8 cellular contexts compared by ENCODE assay signal in genomic region chr2:60551241-60552095, GRCh38. TPM values are rescaled to one million over a fixed set of nuclear protein-coding genes. Genes with fewer than 3 reads are reported as not detected.
DNase-seq lines count a peak whose midpoint lies in the region; ATAC-seq and TF ChIP-seq lines count a peak whose summit lies in the region.

No MANE protein-coding gene starts in this region.

- H3K27me3 Mint-ChIP-seq in activated T-cell treated with anti-CD3 and anti-CD28 coated beads, Interleukin-2, amount 50 U/mL, for 72 hours (ENCODE audit: low read depth), result peaks cover 64% of the 10 kb centered on the region

- peaks cover 15% of the 10 kb centered on the region; the same call in 1 of the 2 replicates for H4K20me1 ChIP-seq in DND-41 (ENCODE audit: insufficient read depth, low read length)

- peak overlapping the region; percentile 68 for H2AFZ ChIP-seq in DND-41 (ENCODE audit: low read depth, low read length)

- no peaks in the 10 kb centered on the region for H3K9me3 Mint-ChIP-seq in activated T-cell treated with anti-CD3 and anti-CD28 coated beads, Interleukin-2, amount 50 U/mL, for 72 hours

- H3K9ac ChIP-seq in DND-41 (ENCODE audit: low read depth, low read length), result peak overlapping the region; percentile 89

- H3K4me1 ChIP-seq in DND-41 (ENCODE audit: insufficient read depth, low read length) (peaks cover 68% of the 10 kb centered on the region), left ventricle myocardium inferior (peaks cover 72% of the 10 kb centered on the region)

- H3K79me2 ChIP-seq in DND-41 (ENCODE audit: insufficient read depth, low read length), result peaks cover 75% of the 10 kb centered on the region

- H3K4me3 ChIP-seq in DND-41 (ENCODE audit: low read depth in 1 of 2, low read length in 2 of 2) (peak overlapping the region; percentile 38 to 78; a peak in 3 of 4 replicates), left ventricle myocardium inferior (peak overlapping the region; percentile 73), skeletal muscle cell (ENCODE audit: low read depth, low read length) (peak overlapping the region; percentile 69)

- peaks cover 10% of the 10 kb centered on the region for H3K36me3 ChIP-seq in DND-41 (ENCODE audit: insufficient read depth, low read length)
- H3K36me3 ChIP-seq in left ventricle myocardium inferior, result no peaks in the 10 kb centered on the region

- in situ Hi-C loops in KBM-7 (cut with MboI; ENCODE audit: low pct_unique_long_range_greater_than_20kb, low sequenced_read_pairs), result no loop called here

- H3K27me3 ChIP-seq in DND-41 (ENCODE audit: insufficient read depth, low read length, poor library complexity) (peaks cover 70% of the 10 kb centered on the region), left ventricle myocardium inferior (ENCODE audit: low read depth) (peaks cover 99% of the 10 kb centered on the region)

- TF ChIP-seq CTCF in DND-41 (IDR thresholded peaks at IDR 0.05; ENCODE audit: borderline replicate concordance, extremely low read depth, low read length, poor library complexity, severe bottlenecking) (no peak), left ventricle myocardium inferior (IDR thresholded peaks at IDR 0.05; ENCODE audit: borderline replicate concordance) (no peak)

- no peak overlapping the region for H3K27ac Mint-ChIP-seq in activated T-cell treated with anti-CD3 and anti-CD28 coated beads, Interleukin-2, amount 50 U/mL, for 72 hours

- peak overlapping the region; percentile 92 for H3K4me2 ChIP-seq in DND-41 (ENCODE audit: insufficient read depth, low read length)

- H3K36me3 Mint-ChIP-seq in activated T-cell treated with anti-CD3 and anti-CD28 coated beads, Interleukin-2, amount 50 U/mL, for 72 hours (ENCODE audit: insufficient read depth in 2 of 2), result peaks cover 2% of the 10 kb centered on the region in 2 donors

- DNase-seq in DND-41 (peak; percentile 57), KBM-7 (peak; percentile 59), left ventricle myocardium inferior (no peak), skeletal muscle cell (ENCODE audit: low read depth) (no peak)
- no peak for DNase-seq in activated T-cell treated with anti-CD3 and anti-CD28 coated beads, Interleukin-2, amount 50 U/mL, for 72 hours

- peak; percentile 2; the same call in 2 of the 3 replicates for ATAC-seq in DND-41 (ENCODE audit: insufficient read depth, low read depth)
- ATAC-seq in activated T-cell treated with anti-CD3 and anti-CD28 coated beads, Interleukin-2, amount 50 U/mL, for 72 hours (replicated peaks in 1 of 2), result no peak
- no peak for ATAC-seq in HG02973 (IDR thresholded peaks at IDR 0.05; ENCODE audit: unreplicated experiment)
- no peak for ATAC-seq in GM18907 (IDR thresholded peaks at IDR 0.05; ENCODE audit: unreplicated experiment)
- ATAC-seq in HG03045 (IDR thresholded peaks at IDR 0.05; ENCODE audit: unreplicated experiment), result no peak

- H3K27ac ChIP-seq in DND-41 (ENCODE audit: low read length) (peak overlapping the region; percentile 96), left ventricle myocardium inferior (replicated peaks) (peak overlapping the region; percentile 87)

- H3K4me3 Mint-ChIP-seq in activated T-cell treated with anti-CD3 and anti-CD28 coated beads, Interleukin-2, amount 50 U/mL, for 72 hours, result peak overlapping the region; percentile 70 to 90

- H3K9me3 ChIP-seq in DND-41 (ENCODE audit: insufficient read depth, low read length, severe bottlenecking) (no peaks in the 10 kb centered on the region), left ventricle myocardium inferior (replicated peaks) (no peaks in the 10 kb centered on the region)

- peaks cover 38% of the 10 kb centered on the region for H3K4me1 Mint-ChIP-seq in activated T-cell treated with anti-CD3 and anti-CD28 coated beads, Interleukin-2, amount 50 U/mL, for 72 hours (ENCODE audit: low read depth)

- intact Hi-C loops in left ventricle myocardium inferior (cut with micrococcal nuclease), result loop anchor here (5.0 kb wide), 1 partner anchor 214 kb away; no protein-coding TSS in a partner anchor

RNA-seq across cellular contexts. Expression of gene BCL11A, which starts 2.0 kb away (rescaled TPM):
- 1 to 10 TPM in 1 of 2 donors, under 1 TPM in 1; 1.00 to 1.2 TPM for total RNA-seq in activated T-cell treated with anti-CD3 and anti-CD28 coated beads, Interleukin-2, amount 50 U/mL, for 72 hours
- 27.1 TPM for total RNA-seq in left ventricle myocardium inferior

Comparison
In these comparisons a context has a peak if more than half of its experiments do, and no peak if none do; other contexts are left out.
1. DNase-seq: peak in DND-41 (single experiment) and KBM-7 (single experiment); none in activated T-cell treated with anti-CD3 and anti-CD28 coated beads, Interleukin-2, amount 50 U/mL, for 72 hours (0 of 2), left ventricle myocardium inferior (single experiment) and skeletal muscle cell (single experiment).
2. RNA of gene BCL11A, which starts 2.0 kb away (total RNA-seq): 27.1 TPM in left ventricle myocardium inferior (single experiment); 1.00 to 1.2 TPM in activated T-cell treated with anti-CD3 and anti-CD28 coated beads, Interleukin-2, amount 50 U/mL, for 72 hours; every median in the first group is over 10 times any median in the second.
3. Peak in every context shown above with its lines, with median percentiles within 50 percentile points of each other: H3K4me3 ChIP-seq.